ENCODE assay signal across 10 cellular contexts in genomic region chr1:109438798-109439297, GRCh38.
DNase-seq lines count a peak whose midpoint lies in the region; FAIRE-seq and TF ChIP-seq lines count a peak whose summit lies in the region.
"Had no signal": no experiment of that assay in that cellular context is flagged by ENCODE, and none has a peak within 500 bp of the region (broad histone marks: within the 10 kb centered on the region; RNA-seq: fewer than 3 reads in every experiment).

No MANE protein-coding gene starts in this region.

- peak; percentile 86 for FAIRE-seq in H54 (lab: Jason Lieb, UNC)

- peak; percentile 76 for DNase-seq in AG08396 (ENCODE audit: low spot score)
- peak; percentile 46 for DNase-seq in H54 (ENCODE audit: insufficient read length, low spot score)
- DNase-seq in T1000 (lab: John Stamatoyannopoulos, UW), result peak; percentile 67
- peak; percentile 83 for DNase-seq in hepatic stellate cell (ENCODE audit: low spot score)
- no peak for DNase-seq in activated CD8-positive, alpha-beta memory T cell treated with anti-CD3 and anti-CD28 coated beads for 24 hours
- DNase-seq in pons (ENCODE audit: low spot score), result no peak
- no peak for DNase-seq in activated effector memory CD4-positive, alpha-beta T cell treated with Interleukin-2 at 50 U/mL for 16 hours
- DNase-seq in NCI-H2171 treated with DMSO at 0.1 percent for 48 hours (lab: John Stamatoyannopoulos, UW), result no peak
- DNase-seq: nephron progenitor cell, RPMI8226 had no signal

- no peak for TF ChIP-seq POLR2A in H54 (IDR thresholded peaks at IDR 0.05; ENCODE audit: low read depth, low read length)

Comparison
In these comparisons a context has a peak if more than half of its experiments do, and no peak if none do; other contexts are left out.
1. DNase-seq: peak in AG08396 (single experiment), H54 (single experiment), T1000 (single experiment) and hepatic stellate cell (single experiment); none in activated CD8-positive, alpha-beta memory T cell treated with anti-CD3 and anti-CD28 coated beads for 24 hours (single experiment), pons (single experiment), activated effector memory CD4-positive, alpha-beta T cell treated with Interleukin-2 at 50 U/mL for 16 hours (single experiment) and NCI-H2171 treated with DMSO at 0.1 percent for 48 hours (single experiment).